In genomic region chr2:178928077-178928476, GRCh38 we compare ENCODE assay signal across 12 cellular contexts.
DNase-seq lines count a peak whose midpoint lies in the region; ATAC-seq lines count a peak whose summit lies in the region.
"Had no signal": no experiment of that assay in that cellular context is flagged by ENCODE, and none has a peak within 500 bp of the region (broad histone marks: within the 10 kb centered on the region; RNA-seq: fewer than 3 reads in every experiment).

No MANE protein-coding gene starts in this region.

- ATAC-seq in GM18873 (IDR thresholded peaks at IDR 0.05; ENCODE audit: low FRiP score, unreplicated experiment) (peak; percentile 61), GM21717 (IDR thresholded peaks at IDR 0.05; ENCODE audit: unreplicated experiment) (peak; percentile 59), HG03103 (IDR thresholded peaks at IDR 0.05; ENCODE audit: low read depth, unreplicated experiment) (peak; percentile 56), memory B cell (ENCODE audit: low read depth) (peak; percentile 52)
- no peak for ATAC-seq in activated CD8-positive, alpha-beta memory T cell treated with anti-CD3 and anti-CD28 coated beads, Interleukin-2, amount 10 ng/mL, durations not matched to agents 7 days and 5 days
- ATAC-seq: activated naive CD8-positive, alpha-beta T cell treated with anti-CD3 and anti-CD28 coated beads, Interleukin-2, amount 50 U/mL, for 24 hours had no signal

- no peak for DNase-seq in memory B cell (ENCODE audit: low spot score in 2 of 2)
- DNase-seq in MV-4-11 (lab: John Stamatoyannopoulos, UW), result no peak
- DNase-seq in NCI-H2107 (lab: John Stamatoyannopoulos, UW), result no peak
- no peak for DNase-seq in activated CD8-positive, alpha-beta memory T cell treated with anti-CD3 and anti-CD28 coated beads, Interleukin-2, amount 10 ng/mL, durations not matched to agents 7 days and 5 days
- DNase-seq: activated naive CD8-positive, alpha-beta T cell treated with anti-CD3 and anti-CD28 coated beads, Interleukin-2, amount 50 U/mL, for 24 hours; CD4-positive, alpha-beta T cell; NCI-H1092 treated with DMSO at 0.1 percent for 48 hours; posterior cingulate gyrus; stimulated activated CD4-positive, alpha-beta T cell treated with anti-CD3 and anti-CD28 coated beads, Interleukin-2, amount 100 ng/mL, for 48 hours had no signal

- CTCF ChIA-PET in activated CD8-positive, alpha-beta memory T cell treated with anti-CD3 and anti-CD28 coated beads, Interleukin-2, amount 10 ng/mL, durations not matched to agents 7 days and 5 days (lab: Charles Lee), result interaction anchor here (2.5 kb wide), 1 partner anchor 14 kb away, joined by 7 read pairs; no protein-coding TSS in a partner anchor

- H3K27ac Mint-ChIP-seq in memory B cell, result peak overlapping the region; percentile 66
- H3K27ac Mint-ChIP-seq in activated CD8-positive, alpha-beta memory T cell treated with anti-CD3 and anti-CD28 coated beads, Interleukin-2, amount 10 ng/mL, durations not matched to agents 7 days and 5 days, result no peak overlapping the region
- H3K27ac Mint-ChIP-seq: activated naive CD8-positive, alpha-beta T cell treated with anti-CD3 and anti-CD28 coated beads, Interleukin-2, amount 50 U/mL, for 24 hours; CD4-positive, alpha-beta T cell had no signal

- peak overlapping the region; percentile 16 for H3K4me3 Mint-ChIP-seq in memory B cell
- H3K4me3 Mint-ChIP-seq in activated CD8-positive, alpha-beta memory T cell treated with anti-CD3 and anti-CD28 coated beads, Interleukin-2, amount 10 ng/mL, durations not matched to agents 7 days and 5 days, result no peak overlapping the region
- H3K4me3 Mint-ChIP-seq: activated naive CD8-positive, alpha-beta T cell treated with anti-CD3 and anti-CD28 coated beads, Interleukin-2, amount 50 U/mL, for 24 hours; CD4-positive, alpha-beta T cell had no signal

- H3K27me3 Mint-ChIP-seq in memory B cell, result no peaks in the 10 kb centered on the region
- H3K27me3 Mint-ChIP-seq in activated CD8-positive, alpha-beta memory T cell treated with anti-CD3 and anti-CD28 coated beads, Interleukin-2, amount 10 ng/mL, durations not matched to agents 7 days and 5 days, result no peaks in the 10 kb centered on the region
- H3K27me3 Mint-ChIP-seq: activated naive CD8-positive, alpha-beta T cell treated with anti-CD3 and anti-CD28 coated beads, Interleukin-2, amount 50 U/mL, for 24 hours; CD4-positive, alpha-beta T cell had no signal

- peaks cover 2% of the 10 kb centered on the region for H3K9me3 Mint-ChIP-seq in memory B cell
- H3K9me3 Mint-ChIP-seq in activated CD8-positive, alpha-beta memory T cell treated with anti-CD3 and anti-CD28 coated beads, Interleukin-2, amount 10 ng/mL, durations not matched to agents 7 days and 5 days (ENCODE audit: low read depth), result no peaks in the 10 kb centered on the region

- H3K36me3 Mint-ChIP-seq in memory B cell, result peaks cover 22% of the 10 kb centered on the region
- no peaks in the 10 kb centered on the region for H3K36me3 Mint-ChIP-seq in activated CD8-positive, alpha-beta memory T cell treated with anti-CD3 and anti-CD28 coated beads, Interleukin-2, amount 10 ng/mL, durations not matched to agents 7 days and 5 days

- H3K4me1 Mint-ChIP-seq in memory B cell, result peaks cover 13% of the 10 kb centered on the region
- no peaks in the 10 kb centered on the region for H3K4me1 Mint-ChIP-seq in activated CD8-positive, alpha-beta memory T cell treated with anti-CD3 and anti-CD28 coated beads, Interleukin-2, amount 10 ng/mL, durations not matched to agents 7 days and 5 days
- H3K4me1 Mint-ChIP-seq: activated naive CD8-positive, alpha-beta T cell treated with anti-CD3 and anti-CD28 coated beads, Interleukin-2, amount 50 U/mL, for 24 hours had no signal
